In the genomic region with DNA sequence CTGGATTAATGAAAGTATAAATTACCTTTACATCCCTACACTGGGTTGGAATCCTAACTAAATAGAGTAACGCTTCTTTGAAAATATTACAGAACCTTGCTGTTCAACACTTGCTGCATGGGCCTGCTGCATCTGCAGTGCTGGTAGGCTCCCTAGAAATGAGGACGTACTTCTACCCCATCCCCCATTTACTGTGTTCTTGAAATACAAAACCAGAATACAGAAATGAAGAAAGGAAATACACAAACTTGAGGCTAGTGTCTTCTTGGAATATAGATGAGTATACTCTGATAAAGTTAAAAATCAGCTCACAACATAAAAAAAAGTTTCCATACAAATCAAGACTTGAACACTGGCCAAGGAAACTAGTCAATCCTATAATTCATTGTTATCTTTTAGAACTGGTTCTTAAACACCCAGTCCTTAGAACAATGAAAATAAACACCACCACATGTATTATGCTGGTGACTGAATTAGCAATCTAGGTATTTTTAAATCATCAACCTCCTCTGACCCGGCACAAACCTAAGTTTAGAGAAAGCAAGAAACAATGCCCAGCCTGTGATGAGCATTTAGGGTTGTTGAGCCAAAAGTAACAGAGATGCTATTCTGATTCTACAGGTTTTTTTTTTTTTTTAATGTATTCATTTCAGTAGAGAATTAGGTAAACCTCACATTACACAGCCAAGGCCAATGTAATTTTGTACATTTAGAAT, we compare ENCODE assay signal across 17 cellular contexts.
"Had no signal": no experiment of that assay in that cellular context is flagged by ENCODE, and none has a peak within 500 bp of the region (broad histone marks: within the 10 kb centered on the region; RNA-seq: fewer than 3 reads in every experiment).

No MANE protein-coding gene starts in this region.

- H3K9me3 Mint-ChIP-seq: activated CD4-positive, alpha-beta T cell treated with anti-CD3 and anti-CD28 coated beads, Interleukin-2, amount 10 ng/mL, durations not matched to agents 7 days and 5 days; activated naive CD4-positive, alpha-beta T cell treated with anti-CD3 and anti-CD28 coated beads, Interleukin-2, amount 50 U/mL, for 72 hours; dendritic cell treated with granulocyte-macrophage colony-stimulating factor and Interleukin-4, amounts not matched to agents 40 ng/mL and 50 ng/mL, for 4 days; natural killer cell; WTC11 had no signal

- DNase-seq: activated CD4-positive, alpha-beta T cell treated with anti-CD3 and anti-CD28 coated beads, Interleukin-2, amount 10 ng/mL, durations not matched to agents 7 days and 5 days; activated gamma-delta T cell treated with Interleukin-2 at 50 U/mL for 16 hours; activated T-cell treated with anti-CD3 and anti-CD28 coated beads, Interleukin-2, amount 50 U/mL, for 48 hours; amniotic stem cell; effector memory CD4-positive, alpha-beta T cell; lower lobe of right lung; natural killer cell; ovary; retina; stimulated activated naive CD4-positive, alpha-beta T cell; substantia nigra; SW 1271; uterus had no signal

- H3K27ac Mint-ChIP-seq: activated CD4-positive, alpha-beta T cell treated with anti-CD3 and anti-CD28 coated beads, Interleukin-2, amount 10 ng/mL, durations not matched to agents 7 days and 5 days; activated naive CD4-positive, alpha-beta T cell treated with anti-CD3 and anti-CD28 coated beads, Interleukin-2, amount 50 U/mL, for 72 hours; dendritic cell treated with granulocyte-macrophage colony-stimulating factor and Interleukin-4, amounts not matched to agents 40 ng/mL and 50 ng/mL, for 4 days; natural killer cell; WTC11 had no signal

- H3K27me3 Mint-ChIP-seq: activated CD4-positive, alpha-beta T cell treated with anti-CD3 and anti-CD28 coated beads, Interleukin-2, amount 10 ng/mL, durations not matched to agents 7 days and 5 days; dendritic cell treated with granulocyte-macrophage colony-stimulating factor and Interleukin-4, amounts not matched to agents 40 ng/mL and 50 ng/mL, for 4 days had no signal

- H3K4me3 Mint-ChIP-seq: activated CD4-positive, alpha-beta T cell treated with anti-CD3 and anti-CD28 coated beads, Interleukin-2, amount 10 ng/mL, durations not matched to agents 7 days and 5 days; dendritic cell treated with granulocyte-macrophage colony-stimulating factor and Interleukin-4, amounts not matched to agents 40 ng/mL and 50 ng/mL, for 4 days; natural killer cell; WTC11 had no signal

- FAIRE-seq: TTC549 had no signal

- ATAC-seq: lower lobe of right lung, natural killer cell, WTC11 had no signal
